24 cellular contexts compared by ENCODE assay signal in genomic region chr1:104182251-104182650, GRCh38.
"Had no signal": no experiment of that assay in that cellular context is flagged by ENCODE, and none has a peak within 500 bp of the region (broad histone marks: within the 10 kb centered on the region; RNA-seq: fewer than 3 reads in every experiment).

No MANE protein-coding gene starts in this region.

- H3K9me3 ChIP-seq: adrenal gland, ascending aorta, lower lobe of right lung, right atrium auricular region, thoracic aorta, upper lobe of left lung had no signal

- H3K4me1 Mint-ChIP-seq: immature natural killer cell; naive thymus-derived CD8-positive, alpha-beta T cell had no signal

- H3K9me3 Mint-ChIP-seq: activated T-cell treated with anti-CD3 and anti-CD28 coated beads, Interleukin-2, amount 50 U/mL, for 4 hours had no signal

- H3K36me3 Mint-ChIP-seq: activated naive CD8-positive, alpha-beta T cell; immature natural killer cell had no signal

- H3K4me3 ChIP-seq: adrenal gland, ascending aorta, lower lobe of right lung, right atrium auricular region, spleen, thoracic aorta, upper lobe of left lung had no signal

- H3K27me3 Mint-ChIP-seq: activated naive CD8-positive, alpha-beta T cell; naive thymus-derived CD8-positive, alpha-beta T cell; progenitor cell of endocrine pancreas had no signal

- H3K4me3 Mint-ChIP-seq: activated naive CD8-positive, alpha-beta T cell; activated T-cell treated with anti-CD3 and anti-CD28 coated beads, Interleukin-2, amount 50 U/mL, for 4 hours; immature natural killer cell; naive thymus-derived CD8-positive, alpha-beta T cell had no signal

- DNase-seq: activated CD4-positive, alpha-beta T cell treated with anti-CD3 and anti-CD28 coated beads for 4 hours; activated CD4-positive, alpha-beta T cell treated with anti-CD3 and anti-CD28 coated beads, Interleukin-2, amount 50 U/mL, for 48 hours; activated CD4-positive, CD25-positive, alpha-beta regulatory T cell; activated CD8-positive, alpha-beta memory T cell treated with anti-CD3 and anti-CD28 coated beads, Interleukin-2, amount 50 U/mL, for 48 hours; activated naive CD4-positive, alpha-beta T cell; activated T-cell treated with anti-CD3 and anti-CD28 coated beads, Interleukin-2, amount 50 U/mL, for 4 hours; adrenal gland; brain microvascular endothelial cell; dermis blood vessel endothelial cell; effector CD8-positive, alpha-beta T cell; foreskin keratinocyte; immature natural killer cell; lower lobe of right lung; naive thymus-derived CD8-positive, alpha-beta T cell; spleen; stimulated activated CD4-positive, alpha-beta T cell treated with anti-CD3 and anti-CD28 coated beads, Interleukin-4, amount 100 ng/mL, for 1 hour; stimulated activated naive CD4-positive, alpha-beta T cell treated with Interleukin-2 at 50 U/mL for 16 hours; upper lobe of left lung had no signal

- H3K27ac Mint-ChIP-seq: activated naive CD8-positive, alpha-beta T cell; activated T-helper 2 cell treated with anti-CD3 and anti-CD28 coated beads, Interferon-gamma antibody, Interleukin-2, Interleukin-4, amounts not matched to agents 10 μg/mL and 5 μg/mL and 100 μg/mL, durations not matched to agents 14 hours and 24 hours and 36 hours; immature natural killer cell; naive thymus-derived CD8-positive, alpha-beta T cell; progenitor cell of endocrine pancreas had no signal

- H3K27me3 ChIP-seq: adrenal gland, ascending aorta, brain microvascular endothelial cell, foreskin keratinocyte, right atrium auricular region, spleen, upper lobe of left lung had no signal

- H3K4me1 ChIP-seq: adrenal gland, ascending aorta, foreskin keratinocyte, lower lobe of right lung, right atrium auricular region, spleen, upper lobe of left lung had no signal

- H3K27ac ChIP-seq: adrenal gland, ascending aorta, brain microvascular endothelial cell, foreskin keratinocyte, lower lobe of right lung, right atrium auricular region, spleen, thoracic aorta, upper lobe of left lung had no signal

- H3K36me3 ChIP-seq: adrenal gland, ascending aorta, brain microvascular endothelial cell, lower lobe of right lung, right atrium auricular region, spleen, thoracic aorta, upper lobe of left lung had no signal
